In genomic region chr9:131339212-131339611, GRCh38 we compare ENCODE assay signal across 1 cellular context. TPM values are rescaled to one million over a fixed set of nuclear protein-coding genes. Genes with fewer than 3 reads are reported as not detected.
"Had no signal": no experiment of that assay in that cellular context is flagged by ENCODE, and none has a peak within 500 bp of the region (broad histone marks: within the 10 kb centered on the region; RNA-seq: fewer than 3 reads in every experiment).

No MANE protein-coding gene starts in this region.

RNA-seq across cellular contexts. Expression of gene PLPP7, which starts 49.7 kb away (rescaled TPM):
- total RNA-seq: MCF 10A had no signal
